In genomic region chr7:155269766-155270585, GRCh38 we compare ENCODE assay signal across 21 cellular contexts. TPM values are rescaled to one million over a fixed set of nuclear protein-coding genes. Genes with fewer than 3 reads are reported as not detected.
DNase-seq lines count a peak whose midpoint lies in the region; ATAC-seq, FAIRE-seq and TF ChIP-seq lines count a peak whose summit lies in the region.
"Had no signal": no experiment of that assay in that cellular context is flagged by ENCODE, and none has a peak within 500 bp of the region (broad histone marks: within the 10 kb centered on the region; RNA-seq: fewer than 3 reads in every experiment).

No MANE protein-coding gene starts in this region.

- no peaks in the 10 kb centered on the region for H3K36me3 ChIP-seq in astrocyte (ENCODE audit: insufficient read depth, low read length)
- H3K36me3 ChIP-seq in spleen = no peaks in the 10 kb centered on the region
- H3K36me3 ChIP-seq in testis (ENCODE audit: low read depth, missing control alignments) = no peaks in the 10 kb centered on the region
- H3K36me3 ChIP-seq: stomach, upper lobe of right lung had no signal

- no peak for DNase-seq in T-helper 2 cell treated with Interferon-gamma antibody and Interleukin-4, amounts not matched to agents 5 μg/mL and 100 μg/mL, for 36 hours (ENCODE audit: low spot score)
- DNase-seq in T-helper 2 cell (no peak), astrocyte (ENCODE audit: low read depth) (no peak), iris pigment epithelial cell (ENCODE audit: low read depth) (peak; percentile 50), spleen (peak; percentile 62), testis (no peak), foreskin melanocyte (no peak)
- DNase-seq: activated CD4-positive, alpha-beta T cell treated with anti-CD3 and anti-CD28 coated beads, Interleukin-2, amount 50 U/mL, for 1 hour; activated gamma-delta T cell; DND-41; effector CD4-positive, alpha-beta T cell; H7; left colon; midbrain; NCI-H2107; NCI-H524; stomach; upper lobe of right lung had no signal

- H3K36me3 Mint-ChIP-seq in T-helper 2 cell treated with Interferon-gamma antibody and Interleukin-4, amounts not matched to agents 5 μg/mL and 100 μg/mL, for 36 hours (ENCODE audit: low read depth) = no peaks in the 10 kb centered on the region
- H3K36me3 Mint-ChIP-seq in astrocyte (ENCODE audit: low read depth, unreplicated experiment) = no peaks in the 10 kb centered on the region

- H3K4me1 ChIP-seq in astrocyte (ENCODE audit: insufficient read depth, low read length) (no peaks in the 10 kb centered on the region), spleen (no peaks in the 10 kb centered on the region), testis (no peaks in the 10 kb centered on the region)
- H3K4me1 ChIP-seq: stomach, upper lobe of right lung had no signal

- FAIRE-seq in astrocyte (lab: Jason Lieb, UNC) = no peak
- FAIRE-seq: TTC549 had no signal

- H3K4me1 Mint-ChIP-seq in T-helper 2 cell treated with Interferon-gamma antibody and Interleukin-4, amounts not matched to agents 5 μg/mL and 100 μg/mL, for 36 hours (ENCODE audit: low read depth) = peaks cover 40% of the 10 kb centered on the region
- no peaks in the 10 kb centered on the region for H3K4me1 Mint-ChIP-seq in astrocyte (ENCODE audit: low read depth, unreplicated experiment)

- no peaks in the 10 kb centered on the region for H3K27me3 Mint-ChIP-seq in T-helper 2 cell treated with Interferon-gamma antibody and Interleukin-4, amounts not matched to agents 5 μg/mL and 100 μg/mL, for 36 hours (ENCODE audit: low read depth)
- H3K27me3 Mint-ChIP-seq in astrocyte (ENCODE audit: low read depth, unreplicated experiment) = peaks cover 27% of the 10 kb centered on the region

- peak overlapping the region; percentile 27 for H3K27ac ChIP-seq in astrocyte (ENCODE audit: low read depth, low read length)
- H3K27ac ChIP-seq in spleen = no peak overlapping the region
- H3K27ac ChIP-seq in testis = no peak overlapping the region
- H3K27ac ChIP-seq: 22Rv1, stomach, upper lobe of right lung had no signal

- no peak overlapping the region for H3K4me2 ChIP-seq in astrocyte (ENCODE audit: low read length)

- H3K79me2 ChIP-seq in astrocyte (ENCODE audit: insufficient read depth, low read length) = no peaks in the 10 kb centered on the region

- peak overlapping the region; percentile 5 for H3K9ac ChIP-seq in astrocyte (ENCODE audit: low read length)

- H3K4me3 ChIP-seq in astrocyte (ENCODE audit: insufficient read depth, low read depth, low read length) (no peak overlapping the region), spleen (no peak overlapping the region), testis (no peak overlapping the region)
- H3K4me3 ChIP-seq: stomach, upper lobe of right lung had no signal

- H3K27ac Mint-ChIP-seq in T-helper 2 cell treated with Interferon-gamma antibody and Interleukin-4, amounts not matched to agents 5 μg/mL and 100 μg/mL, for 36 hours = peak overlapping the region; percentile 63
- no peak overlapping the region for H3K27ac Mint-ChIP-seq in astrocyte (ENCODE audit: unreplicated experiment)

- H3K4me3 Mint-ChIP-seq in T-helper 2 cell treated with Interferon-gamma antibody and Interleukin-4, amounts not matched to agents 5 μg/mL and 100 μg/mL, for 36 hours = no peak overlapping the region
- H3K4me3 Mint-ChIP-seq in astrocyte (ENCODE audit: unreplicated experiment) = no peak overlapping the region

- TF ChIP-seq POLR2A in spleen (IDR thresholded peaks at IDR 0.05) (no peak), testis (IDR thresholded peaks at IDR 0.05) (no peak)

- WGBS in spleen, 5 donors = 85 to 93% (median 89%) methylated on average over 19 to 20 of the region's 20 CpGs
- 87 to 88% methylated on average over 19 to 20 of the region's 20 CpGs for WGBS in testis, 2 donors

- H3K27me3 ChIP-seq in astrocyte (ENCODE audit: insufficient read depth, low read length) = no peaks in the 10 kb centered on the region
- peaks cover 0 to 15% (median 0%) of the 10 kb centered on the region in 7 donors for H3K27me3 ChIP-seq in spleen (replicated peaks in 1 of 7)
- no peaks in the 10 kb centered on the region for H3K27me3 ChIP-seq in testis

- TF ChIP-seq CTCF in astrocyte (IDR thresholded peaks at IDR 0.05; ENCODE audit: insufficient read depth, low read depth, low read length) = no peak
- TF ChIP-seq CTCF in spleen (IDR thresholded peaks at IDR 0.05 in 8 of 11, conservative IDR thresholded peaks at IDR 0.05 in 3 of 11) = no peak
- no peak for TF ChIP-seq CTCF in testis (IDR thresholded peaks at IDR 0.05)

- no peak for ATAC-seq in HG02588 (IDR thresholded peaks at IDR 0.05; ENCODE audit: unreplicated experiment)
- ATAC-seq: left colon, upper lobe of right lung had no signal

- H3K9me3 ChIP-seq in astrocyte (ENCODE audit: insufficient read depth, low read depth, low read length) (no peaks in the 10 kb centered on the region), spleen (no peaks in the 10 kb centered on the region), testis (no peaks in the 10 kb centered on the region)
- H3K9me3 ChIP-seq: stomach, upper lobe of right lung had no signal

- H2AFZ ChIP-seq in astrocyte (ENCODE audit: low read depth, low read length) = no peak overlapping the region

- H3K9me3 Mint-ChIP-seq in T-helper 2 cell treated with Interferon-gamma antibody and Interleukin-4, amounts not matched to agents 5 μg/mL and 100 μg/mL, for 36 hours = no peaks in the 10 kb centered on the region
- no peaks in the 10 kb centered on the region for H3K9me3 Mint-ChIP-seq in astrocyte (ENCODE audit: unreplicated experiment)

- intact Hi-C loops in spleen (cut with DNase I; ENCODE audit: low total_unique reads) (no loop called here), testis (cut with DNase I; ENCODE audit: low total_unique reads) (no loop called here)

- no peaks in the 10 kb centered on the region for H4K20me1 ChIP-seq in astrocyte (ENCODE audit: insufficient read depth, low read length)

RNA-seq across cellular contexts. Expression of gene INSIG1, which starts 27.7 kb away (rescaled TPM):
- total RNA-seq in astrocyte (37.7 and 55.7 TPM in 2 replicates), spleen (10 to 100 TPM; 26.2 to 61.8 (median 31.6) TPM), testis (100 to 1,000 TPM in 1 of 2 donors, 10 to 100 TPM in 1; 89.7 to 118 TPM)
- polyA plus RNA-seq in spleen (10 to 100 TPM; 15.8 to 20.5 (median 18.6) TPM), testis (ENCODE audit: insufficient read depth, low read depth, low replicate concordance) (52.7 TPM)

Comparison
In these comparisons a context has a peak if more than half of its experiments do, and no peak if none do; other contexts are left out.
1. DNase-seq: peak in iris pigment epithelial cell (single experiment) and spleen (single experiment); none in T-helper 2 cell treated with Interferon-gamma antibody and Interleukin-4, amounts not matched to agents 5 μg/mL and 100 μg/mL, for 36 hours (single experiment), T-helper 2 cell (0 of 5), astrocyte (single experiment), testis (single experiment) and foreskin melanocyte (single experiment).